Comparison of ENCODE assay signal across 1 cellular context in the genomic region with DNA sequence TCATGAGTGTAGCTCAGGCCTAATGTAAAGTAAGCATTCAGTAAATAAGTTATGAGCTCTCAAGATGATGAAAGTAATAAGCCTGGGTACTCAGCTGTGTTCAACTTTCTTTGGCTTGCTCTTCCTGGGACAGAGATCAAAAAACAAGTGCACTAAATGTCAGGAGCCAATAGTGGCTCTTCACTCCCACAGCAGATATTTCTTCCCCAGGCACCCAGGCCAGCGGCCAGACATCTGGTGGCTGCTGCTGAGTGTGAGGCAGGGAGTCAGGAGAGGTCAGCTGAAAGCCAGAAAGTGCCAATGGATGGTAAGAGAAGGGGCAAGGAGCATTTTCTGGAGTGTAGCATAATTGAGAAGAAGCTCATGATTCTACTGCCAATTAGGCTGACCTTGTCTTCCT.
TF ChIP-seq lines count a peak whose summit lies in the region.

No MANE protein-coding gene starts in this region.

TF ChIP-seq in IMR-90, 13 proteins besides CTCF, POLR2A, EP300 and RAD21 (continued from another document):
- TF ChIP-seq, protein P1, sequence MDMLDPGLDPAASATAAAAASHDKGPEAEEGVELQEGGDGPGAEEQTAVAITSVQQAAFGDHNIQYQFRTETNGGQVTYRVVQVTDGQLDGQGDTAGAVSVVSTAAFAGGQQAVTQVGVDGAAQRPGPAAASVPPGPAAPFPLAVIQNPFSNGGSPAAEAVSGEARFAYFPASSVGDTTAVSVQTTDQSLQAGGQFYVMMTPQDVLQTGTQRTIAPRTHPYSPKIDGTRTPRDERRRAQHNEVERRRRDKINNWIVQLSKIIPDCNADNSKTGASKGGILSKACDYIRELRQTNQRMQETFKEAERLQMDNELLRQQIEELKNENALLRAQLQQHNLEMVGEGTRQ (IDR thresholded peaks at IDR 0.05; ENCODE audit: low read depth, low read length), result no peak
- TF ChIP-seq MAZ (IDR thresholded peaks at IDR 0.05; ENCODE audit: borderline replicate concordance, low read depth, low read length) (no peak), NFE2L2 (IDR thresholded peaks at IDR 0.05; ENCODE audit: low read depth, low read length) (no peak), CHD1 (IDR thresholded peaks at IDR 0.05; ENCODE audit: low read depth, low read length) (no peak), MXI1 (IDR thresholded peaks at IDR 0.05; ENCODE audit: borderline replicate concordance, low read depth, low read length) (no peak)
TF ChIP-seq in IMR-90: peak in this region for 0.
